In the genomic region with DNA sequence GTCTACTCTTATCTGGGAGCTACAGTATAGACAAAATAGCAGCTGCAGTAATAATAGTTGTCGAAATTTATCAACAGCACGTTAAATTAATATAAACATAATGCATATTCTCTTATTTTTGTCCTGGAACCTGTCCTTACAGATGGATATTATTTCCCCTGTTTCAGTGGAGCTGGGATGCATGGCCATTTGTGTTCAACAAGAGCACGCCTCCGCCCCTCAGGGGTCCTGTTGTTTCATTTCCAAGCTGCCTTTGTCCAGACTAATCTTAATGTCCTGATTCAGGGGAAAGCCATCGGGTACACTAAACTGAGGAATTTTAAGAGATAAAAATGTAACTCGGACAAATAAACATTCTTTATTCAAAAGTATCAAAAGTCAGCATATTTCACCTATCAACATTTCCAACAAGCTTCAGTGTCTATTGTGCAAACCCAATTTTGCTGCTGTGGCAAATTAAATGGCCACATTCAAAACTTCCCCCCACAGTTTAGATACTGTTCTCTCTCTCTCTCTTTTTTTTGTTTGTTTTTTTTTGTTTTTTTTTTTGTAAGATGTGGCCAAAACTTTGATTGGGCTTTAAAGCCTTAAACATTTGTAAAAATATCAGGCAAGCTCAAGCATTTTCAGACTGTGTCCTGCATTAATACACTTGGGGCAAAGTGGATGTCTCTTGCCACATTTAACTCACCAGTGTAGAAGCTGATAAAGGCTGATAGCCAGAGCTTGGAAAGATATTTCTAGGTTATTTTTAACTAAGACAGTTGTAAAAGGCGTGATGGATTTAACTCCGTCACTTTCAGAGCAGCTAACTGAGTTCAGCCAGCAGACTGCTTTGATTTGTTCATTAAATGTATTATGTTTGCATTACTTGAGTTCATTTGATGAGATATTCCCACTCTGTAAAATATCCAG, we compare ENCODE assay signal across 14 cellular contexts.
"Had no signal": no experiment of that assay in that cellular context is flagged by ENCODE, and none has a peak within 500 bp of the region (broad histone marks: within the 10 kb centered on the region; RNA-seq: fewer than 3 reads in every experiment).

No MANE protein-coding gene starts in this region.

- H3K27ac Mint-ChIP-seq: activated naive CD8-positive, alpha-beta T cell treated with anti-CD3 and anti-CD28 coated beads, Interleukin-2, amount 50 U/mL, for 24 hours; endodermal cell; nephron; stimulated activated naive B cell treated with anti-CD40 and anti-IgM and Interleukin-4, amounts not matched to agents 10 μg/mL and 1 μg/mL and 100 μg/mL, for 72 hours; T-cell had no signal

- H3K36me3 ChIP-seq: ovary had no signal

- H3K4me3 Mint-ChIP-seq: activated naive CD8-positive, alpha-beta T cell treated with anti-CD3 and anti-CD28 coated beads, Interleukin-2, amount 50 U/mL, for 24 hours; central memory CD8-positive, alpha-beta T cell; endodermal cell; stimulated activated naive B cell treated with anti-CD40 and anti-IgM and Interleukin-4, amounts not matched to agents 10 μg/mL and 1 μg/mL and 100 μg/mL, for 72 hours; T-cell had no signal

- H3K4me3 ChIP-seq: ovary had no signal

- H3K9me3 ChIP-seq: ovary had no signal

- ATAC-seq: activated naive CD8-positive, alpha-beta T cell treated with anti-CD3 and anti-CD28 coated beads, Interleukin-2, amount 50 U/mL, for 24 hours; left colon; stimulated activated naive B cell treated with anti-CD40 and anti-IgM and Interleukin-4, amounts not matched to agents 10 μg/mL and 1 μg/mL and 100 μg/mL, for 72 hours; T-cell had no signal

- H3K27me3 ChIP-seq: ovary had no signal

- H3K36me3 Mint-ChIP-seq: stimulated activated naive B cell treated with anti-CD40 and anti-IgM and Interleukin-4, amounts not matched to agents 10 μg/mL and 1 μg/mL and 100 μg/mL, for 72 hours; T-cell had no signal

- H3K4me1 Mint-ChIP-seq: activated naive CD8-positive, alpha-beta T cell treated with anti-CD3 and anti-CD28 coated beads, Interleukin-2, amount 50 U/mL, for 24 hours; central memory CD8-positive, alpha-beta T cell; stimulated activated naive B cell treated with anti-CD40 and anti-IgM and Interleukin-4, amounts not matched to agents 10 μg/mL and 1 μg/mL and 100 μg/mL, for 72 hours; T-cell had no signal

- H3K27ac ChIP-seq: ovary had no signal

- H3K27me3 Mint-ChIP-seq: activated naive CD8-positive, alpha-beta T cell treated with anti-CD3 and anti-CD28 coated beads, Interleukin-2, amount 50 U/mL, for 24 hours had no signal

- H3K9me3 Mint-ChIP-seq: activated naive CD8-positive, alpha-beta T cell treated with anti-CD3 and anti-CD28 coated beads, Interleukin-2, amount 50 U/mL, for 24 hours; central memory CD8-positive, alpha-beta T cell; endodermal cell; nephron; stimulated activated naive B cell treated with anti-CD40 and anti-IgM and Interleukin-4, amounts not matched to agents 10 μg/mL and 1 μg/mL and 100 μg/mL, for 72 hours; T-cell had no signal

- DNase-seq: activated CD4-positive, alpha-beta T cell treated with anti-CD3 and anti-CD28 coated beads for 48 hours; activated naive CD4-positive, alpha-beta T cell treated with Interleukin-2 at 50 U/mL for 16 hours; activated naive CD8-positive, alpha-beta T cell treated with anti-CD3 and anti-CD28 coated beads, Interleukin-2, amount 50 U/mL, for 24 hours; endodermal cell; erythroblast; glutamatergic neuron; left colon; mammary epithelial cell; ovary; stimulated activated naive B cell treated with anti-CD40 and anti-IgM and Interleukin-4, amounts not matched to agents 10 μg/mL and 1 μg/mL and 100 μg/mL, for 72 hours; T-cell; trophoblast cell had no signal
